ENCODE assay signal across 8 cellular contexts in genomic region chr11:66619080-66619554, GRCh38. TPM values are rescaled to one million over a fixed set of nuclear protein-coding genes. Genes with fewer than 3 reads are reported as not detected.
DNase-seq lines count a peak whose midpoint lies in the region; ATAC-seq and TF ChIP-seq lines count a peak whose summit lies in the region.

No MANE protein-coding gene starts in this region.

- H3K9me3 ChIP-seq in left lung, result no peaks in the 10 kb centered on the region
- no peaks in the 10 kb centered on the region for H3K9me3 ChIP-seq in thyroid gland

- TF ChIP-seq POLR2A in thyroid gland (IDR thresholded peaks at IDR 0.05), result peak in 1 of 2 donors; percentile 11

- H3K27me3 ChIP-seq in brain microvascular endothelial cell (replicated peaks), result no peaks in the 10 kb centered on the region
- H3K27me3 ChIP-seq in left lung, result no peaks in the 10 kb centered on the region
- no peaks in the 10 kb centered on the region for H3K27me3 ChIP-seq in thyroid gland

- 34 to 38% methylated on average over 4 of the region's 4 CpGs for WGBS in thyroid gland, 2 donors

- intact Hi-C loops in left lung (cut with DNase I) (no loop called here), thyroid gland (cut with DNase I) (no loop called here)

- H3K36me3 ChIP-seq in brain microvascular endothelial cell (replicated peaks), result peaks cover 22% of the 10 kb centered on the region
- peaks cover 0 to 26% of the 10 kb centered on the region in 2 donors for H3K36me3 ChIP-seq in left lung
- H3K36me3 ChIP-seq in thyroid gland, result peaks cover under 1 to 2% of the 10 kb centered on the region in 2 donors

- peak; percentile 26 for DNase-seq in EL
- DNase-seq in MV-4-11 (lab: John Stamatoyannopoulos, UW), result peak; percentile 95
- peak; percentile 60 for DNase-seq in brain microvascular endothelial cell
- DNase-seq in left lung, result no peak
- DNase-seq in thyroid gland, result peak in 1 of 2 donors; percentile 24
- no peak for DNase-seq in C1 segment of cervical spinal cord (lab: John Stamatoyannopoulos, UW)

- in situ Hi-C loops in brain microvascular endothelial cell (cut with HindIII; ENCODE audit: low pct_ligation_motif_present, low sequenced_read_pairs), result no loop called here

- TF ChIP-seq CTCF in brain microvascular endothelial cell (IDR thresholded peaks at IDR 0.05; ENCODE audit: low read depth, low read length, missing control alignments) (no peak), left lung (IDR thresholded peaks at IDR 0.05) (no peak), thyroid gland (IDR thresholded peaks at IDR 0.05) (no peak)

- ATAC-seq in left lung (peak; percentile 1), GM21825 (IDR thresholded peaks at IDR 0.05; ENCODE audit: unreplicated experiment) (no peak), GM21529 (IDR thresholded peaks at IDR 0.05; ENCODE audit: unreplicated experiment) (no peak)

- H3K4me3 ChIP-seq in brain microvascular endothelial cell (ENCODE audit: low read depth, low read length), result peak overlapping the region; percentile 97
- peak overlapping the region; percentile 86 to 90 for H3K4me3 ChIP-seq in left lung
- H3K4me3 ChIP-seq in thyroid gland (replicated peaks in 1 of 3), result no peak overlapping the region

- H3K4me1 ChIP-seq in left lung (peaks cover 10 to 73% of the 10 kb centered on the region in 2 donors), thyroid gland (peaks cover 48 to 65% of the 10 kb centered on the region in 2 donors)

- H3K27ac ChIP-seq in brain microvascular endothelial cell, result peak overlapping the region; percentile 72
- peak overlapping the region; percentile 41 to 98 for H3K27ac ChIP-seq in left lung
- peak overlapping the region in 2 of 3 donors; percentile 55 to 86 for H3K27ac ChIP-seq in thyroid gland

RNA-seq across cellular contexts. Expression of gene RBM14, which starts 2.7 kb away (rescaled TPM):
- total RNA-seq in left lung (10 to 100 TPM; 64.2 to 89.1 TPM), thyroid gland (10 to 100 TPM; 31.8 to 76.9 (median 62.9) TPM)

RNA-seq across cellular contexts. Expression of gene RBM4, which starts 19.4 kb away (rescaled TPM):
- total RNA-seq in left lung (100 to 1,000 TPM; 100 to 103 TPM), thyroid gland (100 to 1,000 TPM; 104 to 147 (median 131) TPM)

RNA-seq across cellular contexts. Expression of gene CCS, which starts 26.1 kb away (rescaled TPM):
- total RNA-seq in left lung (10 to 100 TPM; 29.0 to 46.5 TPM), thyroid gland (10 to 100 TPM; 22.7 to 48.5 (median 28.9) TPM)

RNA-seq across cellular contexts. Expression of gene CCDC87, which starts 26.3 kb away (rescaled TPM):
- total RNA-seq in left lung (under 1 TPM; 0.39 to 0.44 TPM), thyroid gland (1 to 10 TPM in 2 of 4 donors, under 1 TPM in 2; 0.92 to 2.1 (median 1.1) TPM)

RNA-seq across cellular contexts. Expression of gene CTSF, which starts 50.7 kb away (rescaled TPM):
- total RNA-seq in left lung (10 to 100 TPM; 10.8 to 23.3 TPM), thyroid gland (10 to 100 TPM; 30.4 to 79.1 (median 64.6) TPM)

Comparison
In these comparisons a context has a peak if more than half of its experiments do, and no peak if none do; other contexts are left out.
1. DNase-seq: peak in EL (single experiment), MV-4-11 (single experiment) and brain microvascular endothelial cell (single experiment); none in left lung (0 of 2) and C1 segment of cervical spinal cord (0 of 14).
2. H3K4me3 ChIP-seq: peak in brain microvascular endothelial cell (single experiment) and left lung (2 of 2); none in thyroid gland (0 of 3).
3. Peak in every context shown above with its lines, with median percentiles within 50 percentile points of each other: H3K27ac ChIP-seq.